ENCODE assay signal across 21 cellular contexts in genomic region chr11:14620027-14620511, GRCh38. TPM values are rescaled to one million over a fixed set of nuclear protein-coding genes. Genes with fewer than 3 reads are reported as not detected.
DNase-seq lines count a peak whose midpoint lies in the region; ATAC-seq and TF ChIP-seq lines count a peak whose summit lies in the region.
"Had no signal": no experiment of that assay in that cellular context is flagged by ENCODE, and none has a peak within 500 bp of the region (broad histone marks: within the 10 kb centered on the region; RNA-seq: fewer than 3 reads in every experiment).

No MANE protein-coding gene starts in this region.

- no peak overlapping the region for H3K4me3 ChIP-seq in choroid plexus epithelial cell (ENCODE audit: low read depth, low read length)
- H3K4me3 ChIP-seq in left lung = no peak overlapping the region
- H3K4me3 ChIP-seq in subcutaneous abdominal adipose tissue (ENCODE audit: low read depth in 1 of 5, low read length in 5 of 5) = no peak overlapping the region
- H3K4me3 ChIP-seq: SJCRH30, skin epidermis had no signal

- no peaks in the 10 kb centered on the region for H3K27me3 Mint-ChIP-seq in activated CD8-positive, alpha-beta T cell treated with anti-CD3 and anti-CD28 coated beads, Interleukin-2, amount 10 ng/mL, durations not matched to agents 7 days and 5 days (ENCODE audit: low read depth)
- H3K27me3 Mint-ChIP-seq: effector memory CD8-positive, alpha-beta T cell had no signal

- peaks cover 64% of the 10 kb centered on the region for H3K36me3 Mint-ChIP-seq in activated CD8-positive, alpha-beta T cell treated with anti-CD3 and anti-CD28 coated beads, Interleukin-2, amount 10 ng/mL, durations not matched to agents 7 days and 5 days (ENCODE audit: low read depth)

- POLR2A ChIA-PET in activated CD8-positive, alpha-beta T cell treated with anti-CD3 and anti-CD28 coated beads, Interleukin-2, amount 10 ng/mL, durations not matched to agents 7 days and 5 days (lab: Charles Lee) = no interaction called here

- CTCF ChIA-PET in activated CD8-positive, alpha-beta T cell treated with anti-CD3 and anti-CD28 coated beads, Interleukin-2, amount 10 ng/mL, durations not matched to agents 7 days and 5 days (lab: Charles Lee) = interaction anchor here (1.2 kb wide), 1 partner anchor 34 kb away, joined by 3 read pairs; no protein-coding TSS in a partner anchor

- peak; percentile 15 for DNase-seq in DMS53 (lab: John Stamatoyannopoulos, UW)
- no peak for DNase-seq in DMS53 treated with DMSO at 0.1 percent for 48 hours (lab: John Stamatoyannopoulos, UW; ENCODE audit: unreplicated experiment)
- DNase-seq in choroid plexus epithelial cell (ENCODE audit: low read depth) = peak; percentile 57
- no peak for DNase-seq in left lung
- no peak for DNase-seq in activated CD8-positive, alpha-beta T cell treated with anti-CD3 and anti-CD28 coated beads, Interleukin-2, amount 10 ng/mL, durations not matched to agents 7 days and 5 days
- no peak for DNase-seq in NCI-H446 treated with DMSO at 0.1 percent for 48 hours (lab: John Stamatoyannopoulos, UW)
- DNase-seq: activated CD4-positive, CD25-positive, alpha-beta regulatory T cell; central memory CD4-positive, alpha-beta T cell; effector memory CD8-positive, alpha-beta T cell; hypothalamus; NCI-H1105 treated with DMSO at 0.1 percent for 48 hours; NCI-H2107; NCI-H526 treated with DMSO at 0.1 percent for 48 hours; SJCRH30 had no signal

- H3K4me3 Mint-ChIP-seq in activated CD8-positive, alpha-beta T cell treated with anti-CD3 and anti-CD28 coated beads, Interleukin-2, amount 10 ng/mL, durations not matched to agents 7 days and 5 days = no peak overlapping the region
- H3K4me3 Mint-ChIP-seq: effector memory CD8-positive, alpha-beta T cell; T-helper 2 cell treated with Interferon-gamma antibody and Interleukin-4, amounts not matched to agents 5 μg/mL and 100 μg/mL, for 36 hours had no signal

- no peaks in the 10 kb centered on the region for H3K27me3 ChIP-seq in left lung
- no peaks in the 10 kb centered on the region for H3K27me3 ChIP-seq in subcutaneous abdominal adipose tissue (ENCODE audit: control insufficient read depth in 5 of 5, insufficient read depth in 4 of 5, low read length in 5 of 5)
- H3K27me3 ChIP-seq: SJCRH30 had no signal

- no peaks in the 10 kb centered on the region for H3K36me3 ChIP-seq in left lung
- no peaks in the 10 kb centered on the region for H3K36me3 ChIP-seq in subcutaneous abdominal adipose tissue (ENCODE audit: control insufficient read depth in 5 of 5, insufficient read depth in 5 of 5, low read length in 5 of 5)
- H3K36me3 ChIP-seq: SJCRH30 had no signal

- peaks cover 0 to 11% of the 10 kb centered on the region in 2 donors for H3K4me1 ChIP-seq in left lung
- peaks cover 0 to 51% (median 19%) of the 10 kb centered on the region in 5 donors for H3K4me1 ChIP-seq in subcutaneous abdominal adipose tissue (ENCODE audit: control insufficient read depth in 5 of 5, insufficient read depth in 5 of 5, low read length in 5 of 5)
- H3K4me1 ChIP-seq: SJCRH30 had no signal

- H3K27ac Mint-ChIP-seq in activated CD8-positive, alpha-beta T cell treated with anti-CD3 and anti-CD28 coated beads, Interleukin-2, amount 10 ng/mL, durations not matched to agents 7 days and 5 days = no peak overlapping the region
- H3K27ac Mint-ChIP-seq: activated T-helper 2 cell treated with anti-CD3 and anti-CD28 coated beads, Interferon-gamma antibody, Interleukin-2, Interleukin-4, amounts not matched to agents 10 μg/mL and 5 μg/mL and 100 μg/mL, durations not matched to agents 14 hours and 24 hours and 36 hours; effector memory CD8-positive, alpha-beta T cell; T-helper 2 cell treated with Interferon-gamma antibody and Interleukin-4, amounts not matched to agents 5 μg/mL and 100 μg/mL, for 36 hours had no signal

- no peaks in the 10 kb centered on the region for H3K9me3 Mint-ChIP-seq in activated CD8-positive, alpha-beta T cell treated with anti-CD3 and anti-CD28 coated beads, Interleukin-2, amount 10 ng/mL, durations not matched to agents 7 days and 5 days (ENCODE audit: insufficient read depth)
- H3K9me3 Mint-ChIP-seq: activated T-helper 2 cell treated with anti-CD3 and anti-CD28 coated beads, Interferon-gamma antibody, Interleukin-2, Interleukin-4, amounts not matched to agents 10 μg/mL and 5 μg/mL and 100 μg/mL, durations not matched to agents 14 hours and 24 hours and 36 hours; effector memory CD8-positive, alpha-beta T cell; T-helper 2 cell treated with Interferon-gamma antibody and Interleukin-4, amounts not matched to agents 5 μg/mL and 100 μg/mL, for 36 hours had no signal

- TF ChIP-seq CTCF in choroid plexus epithelial cell (conservative IDR thresholded peaks at IDR 0.05; ENCODE audit: low read depth, low read length) = no peak
- TF ChIP-seq CTCF in left lung (IDR thresholded peaks at IDR 0.05) = no peak

- peaks cover 22% of the 10 kb centered on the region for H3K4me1 Mint-ChIP-seq in activated CD8-positive, alpha-beta T cell treated with anti-CD3 and anti-CD28 coated beads, Interleukin-2, amount 10 ng/mL, durations not matched to agents 7 days and 5 days (ENCODE audit: low read depth)

- ATAC-seq in left lung = peak; percentile 44
- ATAC-seq in HG03280 (IDR thresholded peaks at IDR 0.05; ENCODE audit: unreplicated experiment) = no peak
- no peak for ATAC-seq in activated CD8-positive, alpha-beta T cell treated with anti-CD3 and anti-CD28 coated beads, Interleukin-2, amount 10 ng/mL, durations not matched to agents 7 days and 5 days
- ATAC-seq: effector memory CD8-positive, alpha-beta T cell had no signal

- H3K27ac ChIP-seq in left lung (no peak overlapping the region), subcutaneous abdominal adipose tissue (ENCODE audit: low read depth, low read length) (peak overlapping the region; percentile 87)
- H3K27ac ChIP-seq: SJCRH30, skin epidermis had no signal

- H3K9ac ChIP-seq in subcutaneous abdominal adipose tissue (ENCODE audit: low read length in 5 of 5) = peak overlapping the region in 2 of 5 donors; percentile 43 to 50

- H3K9me3 ChIP-seq in left lung (no peaks in the 10 kb centered on the region), subcutaneous abdominal adipose tissue (ENCODE audit: control insufficient read depth in 5 of 5, low read length in 5 of 5) (no peaks in the 10 kb centered on the region)
- H3K9me3 ChIP-seq: SJCRH30 had no signal

- intact Hi-C loops in left lung (cut with DNase I) = no loop called here

RNA-seq across cellular contexts. Expression of gene PDE3B, which starts 23.5 kb away (rescaled TPM):
- total RNA-seq in left lung = 10 to 100 TPM; 17.0 to 20.8 TPM
- 10 to 100 TPM; 74.8 to 81.4 TPM for total RNA-seq in activated CD8-positive, alpha-beta T cell treated with anti-CD3 and anti-CD28 coated beads, Interleukin-2, amount 10 ng/mL, durations not matched to agents 7 days and 5 days
- total RNA-seq: LHCN-M2, OCI-LY7 had no signal

Comparison
In these comparisons a context has a peak if more than half of its experiments do, and no peak if none do; other contexts are left out.
1. DNase-seq: peak in DMS53 (single experiment) and choroid plexus epithelial cell (single experiment); none in DMS53 treated with DMSO at 0.1 percent for 48 hours (single experiment), left lung (0 of 2), activated CD8-positive, alpha-beta T cell treated with anti-CD3 and anti-CD28 coated beads, Interleukin-2, amount 10 ng/mL, durations not matched to agents 7 days and 5 days (single experiment) and NCI-H446 treated with DMSO at 0.1 percent for 48 hours (single experiment).